Comparison of ENCODE assay signal across 1 cellular context in genomic region chr17:49518346-49519078, GRCh38.
TF ChIP-seq lines count a peak whose summit lies in the region.

No MANE protein-coding gene starts in this region.

TF ChIP-seq in H1, 55 proteins besides CTCF, POLR2A, EP300 and RAD21 (continued from another document):
- TF ChIP-seq, protein P1, sequence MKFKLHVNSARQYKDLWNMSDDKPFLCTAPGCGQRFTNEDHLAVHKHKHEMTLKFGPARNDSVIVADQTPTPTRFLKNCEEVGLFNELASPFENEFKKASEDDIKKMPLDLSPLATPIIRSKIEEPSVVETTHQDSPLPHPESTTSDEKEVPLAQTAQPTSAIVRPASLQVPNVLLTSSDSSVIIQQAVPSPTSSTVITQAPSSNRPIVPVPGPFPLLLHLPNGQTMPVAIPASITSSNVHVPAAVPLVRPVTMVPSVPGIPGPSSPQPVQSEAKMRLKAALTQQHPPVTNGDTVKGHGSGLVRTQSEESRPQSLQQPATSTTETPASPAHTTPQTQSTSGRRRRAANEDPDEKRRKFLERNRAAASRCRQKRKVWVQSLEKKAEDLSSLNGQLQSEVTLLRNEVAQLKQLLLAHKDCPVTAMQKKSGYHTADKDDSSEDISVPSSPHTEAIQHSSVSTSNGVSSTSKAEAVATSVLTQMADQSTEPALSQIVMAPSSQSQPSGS (IDR thresholded peaks at IDR 0.05; ENCODE audit: low read length) = no peak
- no peak for TF ChIP-seq MAFK (IDR thresholded peaks at IDR 0.05; ENCODE audit: low read depth, low read length)
- TF ChIP-seq KDM1A (IDR thresholded peaks at IDR 0.05; ENCODE audit: borderline replicate concordance, low read length) = peak; percentile 40; the same call in 1 of the 2 replicates
